In the genomic region with DNA sequence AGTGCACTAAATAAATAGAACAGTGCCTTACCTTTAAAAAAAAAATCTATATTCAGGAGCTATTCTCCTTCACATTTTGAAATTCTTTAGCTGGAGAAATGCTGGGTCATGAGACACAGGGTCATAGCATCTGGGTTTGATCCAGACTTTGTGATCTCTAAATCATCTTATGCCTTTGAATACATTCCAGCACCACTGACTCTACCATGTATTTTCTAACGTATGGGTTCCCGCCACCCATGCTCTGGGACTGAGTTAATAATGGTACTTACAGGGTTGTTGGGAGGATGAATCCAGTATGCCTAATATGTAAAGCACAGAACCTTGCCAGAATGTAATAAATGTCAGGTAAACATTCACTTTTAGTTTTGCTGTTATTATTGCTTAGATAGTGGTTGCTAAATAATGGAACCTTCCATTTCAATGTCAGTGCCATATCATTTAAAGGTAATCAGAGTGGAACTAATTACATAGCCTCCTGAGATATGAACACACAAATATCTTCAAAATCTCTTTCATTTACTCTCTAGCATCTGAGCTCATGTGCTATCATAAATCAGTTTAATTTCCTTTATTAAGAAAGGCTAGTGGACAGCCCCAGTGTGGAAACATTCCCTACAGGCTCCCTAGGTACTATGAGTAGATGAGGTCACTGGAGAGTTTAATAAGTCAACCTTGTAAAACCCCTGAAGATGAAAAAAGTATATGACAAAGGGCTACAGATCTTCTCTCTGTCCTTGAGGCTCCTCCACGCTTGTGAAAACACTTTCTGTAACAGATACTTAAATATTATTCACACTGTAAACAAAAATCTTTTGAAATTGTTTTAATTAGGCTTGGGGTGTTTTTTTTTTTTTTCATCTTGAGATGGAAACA, we compare ENCODE assay signal across 1 cellular context.
TF ChIP-seq lines count a peak whose summit lies in the region.

No MANE protein-coding gene starts in this region.

TF ChIP-seq in HEK293, 187 proteins besides CTCF, POLR2A, EP300 and RAD21 (continued from another document and continues in another):
- TF ChIP-seq ZXDB (tag by site-specific recombination; IDR thresholded peaks at IDR 0.05) (peak; percentile 27; the same call in 1 of the 2 replicates), ZNF174 (tag by site-specific recombination; IDR thresholded peaks at IDR 0.05) (no peak), SP7 (tag by site-specific recombination; IDR thresholded peaks at IDR 0.05) (peak; percentile 98), ZNF677 (tag by site-specific recombination; IDR thresholded peaks at IDR 0.05) (no peak), TRIM28 (IDR thresholded peaks at IDR 0.05; ENCODE audit: borderline replicate concordance, low read length) (peak; percentile 92), YY2 (tag by site-specific recombination; IDR thresholded peaks at IDR 0.05) (no peak), ZBTB17 (tag by site-specific recombination; IDR thresholded peaks at IDR 0.05) (peak; percentile 56), ZNF529 (tag by site-specific recombination; IDR thresholded peaks at IDR 0.05; ENCODE audit: insufficient replicate concordance) (peak; percentile 3), KLF8 (tag by site-specific recombination; IDR thresholded peaks at IDR 0.05) (peak; percentile 70), ZNF146 (tag by site-specific recombination; IDR thresholded peaks at IDR 0.05) (no peak), ZNF837 (tag by site-specific recombination; IDR thresholded peaks at IDR 0.05) (no peak), ZNF24 (tag by site-specific recombination; IDR thresholded peaks at IDR 0.05) (no peak), ZNF777 (tag by site-specific recombination; IDR thresholded peaks at IDR 0.05; ENCODE audit: borderline replicate concordance) (no peak), BCL11A (tag by site-specific recombination; IDR thresholded peaks at IDR 0.05; ENCODE audit: low read depth) (no peak), ZNF701 (tag by site-specific recombination; IDR thresholded peaks at IDR 0.05) (no peak), ZNF791 (tag by site-specific recombination; IDR thresholded peaks at IDR 0.05) (no peak), ZNF391 (tag by site-specific recombination; IDR thresholded peaks at IDR 0.05; ENCODE audit: borderline replicate concordance, low read depth) (no peak), GLIS1 (tag by site-specific recombination; IDR thresholded peaks at IDR 0.05) (no peak), ZNF747 (tag by site-specific recombination; IDR thresholded peaks at IDR 0.05) (no peak), KLF16 (tag by site-specific recombination; IDR thresholded peaks at IDR 0.05) (peak; percentile 31; the same call in 1 of the 2 replicates)
- TF ChIP-seq, protein P1, sequence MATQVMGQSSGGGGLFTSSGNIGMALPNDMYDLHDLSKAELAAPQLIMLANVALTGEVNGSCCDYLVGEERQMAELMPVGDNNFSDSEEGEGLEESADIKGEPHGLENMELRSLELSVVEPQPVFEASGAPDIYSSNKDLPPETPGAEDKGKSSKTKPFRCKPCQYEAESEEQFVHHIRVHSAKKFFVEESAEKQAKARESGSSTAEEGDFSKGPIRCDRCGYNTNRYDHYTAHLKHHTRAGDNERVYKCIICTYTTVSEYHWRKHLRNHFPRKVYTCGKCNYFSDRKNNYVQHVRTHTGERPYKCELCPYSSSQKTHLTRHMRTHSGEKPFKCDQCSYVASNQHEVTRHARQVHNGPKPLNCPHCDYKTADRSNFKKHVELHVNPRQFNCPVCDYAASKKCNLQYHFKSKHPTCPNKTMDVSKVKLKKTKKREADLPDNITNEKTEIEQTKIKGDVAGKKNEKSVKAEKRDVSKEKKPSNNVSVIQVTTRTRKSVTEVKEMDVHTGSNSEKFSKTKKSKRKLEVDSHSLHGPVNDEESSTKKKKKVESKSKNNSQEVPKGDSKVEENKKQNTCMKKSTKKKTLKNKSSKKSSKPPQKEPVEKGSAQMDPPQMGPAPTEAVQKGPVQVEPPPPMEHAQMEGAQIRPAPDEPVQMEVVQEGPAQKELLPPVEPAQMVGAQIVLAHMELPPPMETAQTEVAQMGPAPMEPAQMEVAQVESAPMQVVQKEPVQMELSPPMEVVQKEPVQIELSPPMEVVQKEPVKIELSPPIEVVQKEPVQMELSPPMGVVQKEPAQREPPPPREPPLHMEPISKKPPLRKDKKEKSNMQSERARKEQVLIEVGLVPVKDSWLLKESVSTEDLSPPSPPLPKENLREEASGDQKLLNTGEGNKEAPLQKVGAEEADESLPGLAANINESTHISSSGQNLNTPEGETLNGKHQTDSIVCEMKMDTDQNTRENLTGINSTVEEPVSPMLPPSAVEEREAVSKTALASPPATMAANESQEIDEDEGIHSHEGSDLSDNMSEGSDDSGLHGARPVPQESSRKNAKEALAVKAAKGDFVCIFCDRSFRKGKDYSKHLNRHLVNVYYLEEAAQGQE (tag by site-specific recombination; IDR thresholded peaks at IDR 0.05) = no peak
- TF ChIP-seq, protein P2, sequence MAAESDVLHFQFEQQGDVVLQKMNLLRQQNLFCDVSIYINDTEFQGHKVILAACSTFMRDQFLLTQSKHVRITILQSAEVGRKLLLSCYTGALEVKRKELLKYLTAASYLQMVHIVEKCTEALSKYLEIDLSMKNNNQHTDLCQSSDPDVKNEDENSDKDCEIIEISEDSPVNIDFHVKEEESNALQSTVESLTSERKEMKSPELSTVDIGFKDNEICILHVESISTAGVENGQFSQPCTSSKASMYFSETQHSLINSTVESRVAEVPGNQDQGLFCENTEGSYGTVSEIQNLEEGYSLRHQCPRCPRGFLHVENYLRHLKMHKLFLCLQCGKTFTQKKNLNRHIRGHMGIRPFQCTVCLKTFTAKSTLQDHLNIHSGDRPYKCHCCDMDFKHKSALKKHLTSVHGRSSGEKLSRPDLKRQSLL (tag by site-specific recombination; IDR thresholded peaks at IDR 0.05) = 0 out of 2 replicates have a peak, but pooled peaks have one; percentile 7
- TF ChIP-seq, protein P3, sequence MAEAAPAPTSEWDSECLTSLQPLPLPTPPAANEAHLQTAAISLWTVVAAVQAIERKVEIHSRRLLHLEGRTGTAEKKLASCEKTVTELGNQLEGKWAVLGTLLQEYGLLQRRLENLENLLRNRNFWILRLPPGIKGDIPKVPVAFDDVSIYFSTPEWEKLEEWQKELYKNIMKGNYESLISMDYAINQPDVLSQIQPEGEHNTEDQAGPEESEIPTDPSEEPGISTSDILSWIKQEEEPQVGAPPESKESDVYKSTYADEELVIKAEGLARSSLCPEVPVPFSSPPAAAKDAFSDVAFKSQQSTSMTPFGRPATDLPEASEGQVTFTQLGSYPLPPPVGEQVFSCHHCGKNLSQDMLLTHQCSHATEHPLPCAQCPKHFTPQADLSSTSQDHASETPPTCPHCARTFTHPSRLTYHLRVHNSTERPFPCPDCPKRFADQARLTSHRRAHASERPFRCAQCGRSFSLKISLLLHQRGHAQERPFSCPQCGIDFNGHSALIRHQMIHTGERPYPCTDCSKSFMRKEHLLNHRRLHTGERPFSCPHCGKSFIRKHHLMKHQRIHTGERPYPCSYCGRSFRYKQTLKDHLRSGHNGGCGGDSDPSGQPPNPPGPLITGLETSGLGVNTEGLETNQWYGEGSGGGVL (tag by site-specific recombination; IDR thresholded peaks at IDR 0.05) = no peak
- TF ChIP-seq, protein P4, sequence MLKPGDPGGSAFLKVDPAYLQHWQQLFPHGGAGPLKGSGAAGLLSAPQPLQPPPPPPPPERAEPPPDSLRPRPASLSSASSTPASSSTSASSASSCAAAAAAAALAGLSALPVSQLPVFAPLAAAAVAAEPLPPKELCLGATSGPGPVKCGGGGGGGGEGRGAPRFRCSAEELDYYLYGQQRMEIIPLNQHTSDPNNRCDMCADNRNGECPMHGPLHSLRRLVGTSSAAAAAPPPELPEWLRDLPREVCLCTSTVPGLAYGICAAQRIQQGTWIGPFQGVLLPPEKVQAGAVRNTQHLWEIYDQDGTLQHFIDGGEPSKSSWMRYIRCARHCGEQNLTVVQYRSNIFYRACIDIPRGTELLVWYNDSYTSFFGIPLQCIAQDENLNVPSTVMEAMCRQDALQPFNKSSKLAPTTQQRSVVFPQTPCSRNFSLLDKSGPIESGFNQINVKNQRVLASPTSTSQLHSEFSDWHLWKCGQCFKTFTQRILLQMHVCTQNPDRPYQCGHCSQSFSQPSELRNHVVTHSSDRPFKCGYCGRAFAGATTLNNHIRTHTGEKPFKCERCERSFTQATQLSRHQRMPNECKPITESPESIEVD (tag by site-specific recombination; IDR thresholded peaks at IDR 0.05) = peak; percentile 89
- TF ChIP-seq, protein P5, sequence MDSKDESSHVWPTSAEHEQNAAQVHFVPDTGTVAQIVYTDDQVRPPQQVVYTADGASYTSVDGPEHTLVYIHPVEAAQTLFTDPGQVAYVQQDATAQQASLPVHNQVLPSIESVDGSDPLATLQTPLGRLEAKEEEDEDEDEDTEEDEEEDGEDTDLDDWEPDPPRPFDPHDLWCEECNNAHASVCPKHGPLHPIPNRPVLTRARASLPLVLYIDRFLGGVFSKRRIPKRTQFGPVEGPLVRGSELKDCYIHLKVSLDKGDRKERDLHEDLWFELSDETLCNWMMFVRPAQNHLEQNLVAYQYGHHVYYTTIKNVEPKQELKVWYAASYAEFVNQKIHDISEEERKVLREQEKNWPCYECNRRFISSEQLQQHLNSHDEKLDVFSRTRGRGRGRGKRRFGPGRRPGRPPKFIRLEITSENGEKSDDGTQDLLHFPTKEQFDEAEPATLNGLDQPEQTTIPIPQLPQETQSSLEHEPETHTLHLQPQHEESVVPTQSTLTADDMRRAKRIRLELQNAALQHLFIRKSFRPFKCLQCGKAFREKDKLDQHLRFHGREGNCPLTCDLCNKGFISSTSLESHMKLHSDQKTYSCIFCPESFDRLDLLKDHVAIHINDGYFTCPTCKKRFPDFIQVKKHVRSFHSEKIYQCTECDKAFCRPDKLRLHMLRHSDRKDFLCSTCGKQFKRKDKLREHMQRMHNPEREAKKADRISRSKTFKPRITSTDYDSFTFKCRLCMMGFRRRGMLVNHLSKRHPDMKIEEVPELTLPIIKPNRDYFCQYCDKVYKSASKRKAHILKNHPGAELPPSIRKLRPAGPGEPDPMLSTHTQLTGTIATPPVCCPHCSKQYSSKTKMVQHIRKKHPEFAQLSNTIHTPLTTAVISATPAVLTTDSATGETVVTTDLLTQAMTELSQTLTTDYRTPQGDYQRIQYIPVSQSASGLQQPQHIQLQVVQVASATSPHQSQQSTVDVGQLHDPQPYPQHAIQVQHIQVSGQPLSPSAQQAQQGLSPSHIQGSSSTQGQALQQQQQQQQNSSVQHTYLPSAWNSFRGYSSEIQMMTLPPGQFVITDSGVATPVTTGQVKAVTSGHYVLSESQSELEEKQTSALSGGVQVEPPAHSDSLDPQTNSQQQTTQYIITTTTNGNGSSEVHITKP (tag by site-specific recombination; IDR thresholded peaks at IDR 0.05) = peak; percentile 98
- TF ChIP-seq, protein P6, sequence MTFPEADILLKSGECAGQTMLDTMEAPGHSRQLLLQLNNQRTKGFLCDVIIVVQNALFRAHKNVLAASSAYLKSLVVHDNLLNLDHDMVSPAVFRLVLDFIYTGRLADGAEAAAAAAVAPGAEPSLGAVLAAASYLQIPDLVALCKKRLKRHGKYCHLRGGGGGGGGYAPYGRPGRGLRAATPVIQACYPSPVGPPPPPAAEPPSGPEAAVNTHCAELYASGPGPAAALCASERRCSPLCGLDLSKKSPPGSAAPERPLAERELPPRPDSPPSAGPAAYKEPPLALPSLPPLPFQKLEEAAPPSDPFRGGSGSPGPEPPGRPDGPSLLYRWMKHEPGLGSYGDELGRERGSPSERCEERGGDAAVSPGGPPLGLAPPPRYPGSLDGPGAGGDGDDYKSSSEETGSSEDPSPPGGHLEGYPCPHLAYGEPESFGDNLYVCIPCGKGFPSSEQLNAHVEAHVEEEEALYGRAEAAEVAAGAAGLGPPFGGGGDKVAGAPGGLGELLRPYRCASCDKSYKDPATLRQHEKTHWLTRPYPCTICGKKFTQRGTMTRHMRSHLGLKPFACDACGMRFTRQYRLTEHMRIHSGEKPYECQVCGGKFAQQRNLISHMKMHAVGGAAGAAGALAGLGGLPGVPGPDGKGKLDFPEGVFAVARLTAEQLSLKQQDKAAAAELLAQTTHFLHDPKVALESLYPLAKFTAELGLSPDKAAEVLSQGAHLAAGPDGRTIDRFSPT (tag by site-specific recombination; IDR thresholded peaks at IDR 0.05) = peak; percentile 81
- TF ChIP-seq, protein P7, sequence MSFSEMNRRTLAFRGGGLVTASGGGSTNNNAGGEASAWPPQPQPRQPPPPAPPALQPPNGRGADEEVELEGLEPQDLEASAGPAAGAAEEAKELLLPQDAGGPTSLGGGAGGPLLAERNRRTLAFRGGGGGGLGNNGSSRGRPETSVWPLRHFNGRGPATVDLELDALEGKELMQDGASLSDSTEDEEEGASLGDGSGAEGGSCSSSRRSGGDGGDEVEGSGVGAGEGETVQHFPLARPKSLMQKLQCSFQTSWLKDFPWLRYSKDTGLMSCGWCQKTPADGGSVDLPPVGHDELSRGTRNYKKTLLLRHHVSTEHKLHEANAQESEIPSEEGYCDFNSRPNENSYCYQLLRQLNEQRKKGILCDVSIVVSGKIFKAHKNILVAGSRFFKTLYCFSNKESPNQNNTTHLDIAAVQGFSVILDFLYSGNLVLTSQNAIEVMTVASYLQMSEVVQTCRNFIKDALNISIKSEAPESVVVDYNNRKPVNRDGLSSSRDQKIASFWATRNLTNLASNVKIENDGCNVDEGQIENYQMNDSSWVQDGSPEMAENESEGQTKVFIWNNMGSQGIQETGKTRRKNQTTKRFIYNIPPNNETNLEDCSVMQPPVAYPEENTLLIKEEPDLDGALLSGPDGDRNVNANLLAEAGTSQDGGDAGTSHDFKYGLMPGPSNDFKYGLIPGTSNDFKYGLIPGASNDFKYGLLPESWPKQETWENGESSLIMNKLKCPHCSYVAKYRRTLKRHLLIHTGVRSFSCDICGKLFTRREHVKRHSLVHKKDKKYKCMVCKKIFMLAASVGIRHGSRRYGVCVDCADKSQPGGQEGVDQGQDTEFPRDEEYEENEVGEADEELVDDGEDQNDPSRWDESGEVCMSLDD (tag by site-specific recombination; IDR thresholded peaks at IDR 0.05) = no peak
- TF ChIP-seq, protein P8, sequence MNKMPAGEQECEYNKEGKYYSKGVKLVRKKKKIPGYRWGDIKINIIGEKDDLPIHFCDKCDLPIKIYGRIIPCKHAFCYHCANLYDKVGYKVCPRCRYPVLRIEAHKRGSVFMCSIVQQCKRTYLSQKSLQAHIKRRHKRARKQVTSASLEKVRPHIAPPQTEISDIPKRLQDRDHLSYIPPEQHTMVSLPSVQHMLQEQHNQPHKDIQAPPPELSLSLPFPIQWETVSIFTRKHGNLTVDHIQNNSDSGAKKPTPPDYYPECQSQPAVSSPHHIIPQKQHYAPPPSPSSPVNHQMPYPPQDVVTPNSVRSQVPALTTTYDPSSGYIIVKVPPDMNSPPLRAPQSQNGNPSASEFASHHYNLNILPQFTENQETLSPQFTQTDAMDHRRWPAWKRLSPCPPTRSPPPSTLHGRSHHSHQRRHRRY (tag by site-specific recombination; IDR thresholded peaks at IDR 0.05) = no peak
- TF ChIP-seq, protein P9, sequence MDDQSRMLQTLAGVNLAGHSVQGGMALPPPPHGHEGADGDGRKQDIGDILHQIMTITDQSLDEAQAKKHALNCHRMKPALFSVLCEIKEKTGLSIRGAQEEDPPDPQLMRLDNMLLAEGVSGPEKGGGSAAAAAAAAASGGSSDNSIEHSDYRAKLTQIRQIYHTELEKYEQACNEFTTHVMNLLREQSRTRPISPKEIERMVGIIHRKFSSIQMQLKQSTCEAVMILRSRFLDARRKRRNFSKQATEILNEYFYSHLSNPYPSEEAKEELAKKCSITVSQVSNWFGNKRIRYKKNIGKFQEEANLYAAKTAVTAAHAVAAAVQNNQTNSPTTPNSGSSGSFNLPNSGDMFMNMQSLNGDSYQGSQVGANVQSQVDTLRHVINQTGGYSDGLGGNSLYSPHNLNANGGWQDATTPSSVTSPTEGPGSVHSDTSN (CRISPR knock-in tag; IDR thresholded peaks at IDR 0.05) = no peak
